Comparison of ENCODE assay signal across 9 cellular contexts in genomic region chr1:26984291-26984690, GRCh38. TPM values are rescaled to one million over a fixed set of nuclear protein-coding genes. Genes with fewer than 3 reads are reported as not detected.
"Had no signal": no experiment of that assay in that cellular context is flagged by ENCODE, and none has a peak within 500 bp of the region (broad histone marks: within the 10 kb centered on the region; RNA-seq: fewer than 3 reads in every experiment).

No MANE protein-coding gene starts in this region.

- DNase-seq: GDM1, GF-D8 had no signal

- H3K4me3 ChIP-seq: GM12878 had no signal

- ATAC-seq: GM12878 had no signal

- FAIRE-seq: G401.6, GM12878, GM12891, GM12892, GM18507, GM19239 had no signal

RNA-seq across cellular contexts. Expression of gene TRNP1, which starts 9.2 kb away (rescaled TPM):
- polyA plus RNA-seq: GM12878 had no signal

RNA-seq across cellular contexts. Expression of gene KDF1, which starts 24.0 kb away (rescaled TPM):
- total RNA-seq: G401, GM12878 had no signal
